ENCODE assay signal across 8 cellular contexts in genomic region chr3:159323848-159324247, GRCh38.
"Had no signal": no experiment of that assay in that cellular context is flagged by ENCODE, and none has a peak within 500 bp of the region (broad histone marks: within the 10 kb centered on the region; RNA-seq: fewer than 3 reads in every experiment).

No MANE protein-coding gene starts in this region.

- H3K4me2 ChIP-seq: GM23338 had no signal

- H3K27ac ChIP-seq: HL-60 had no signal

- H3K4me3 ChIP-seq: GM23338, K562 had no signal

- H2AFZ ChIP-seq: GM23338 had no signal

- DNase-seq: H9, HCEC 1CT, IMR-90 had no signal

- FAIRE-seq: H1, H54, K562 had no signal

- ATAC-seq: GM23338, K562 had no signal
